Comparison of ENCODE assay signal across 1 cellular context in genomic region chr2:28392297-28393114, GRCh38.
A peak's percentile ranks its signal among the peaks of the same experiment; 100 is the strongest.
TF ChIP-seq lines count a peak whose summit lies in the region.

Gene FOSL2, plus strand, starts transcription at chr2:28392858. Its CDS starts 863 bp downstream, at chr2:28393721.

TF ChIP-seq in GM12878, 131 proteins besides CTCF, POLR2A, EP300 and RAD21 (continued from another document and continues in another):
- TF ChIP-seq CEBPZ (IDR thresholded peaks at IDR 0.05; ENCODE audit: low read depth, low read length) (no peak), DPF2 (IDR thresholded peaks at IDR 0.05) (0 out of 2 replicates have a peak, but pooled peaks have one; percentile 49), NR2C2 (IDR thresholded peaks at IDR 0.05; ENCODE audit: borderline replicate concordance, control insufficient read depth, insufficient read length, low read depth) (no peak), BHLHE40 (IDR thresholded peaks at IDR 0.05; ENCODE audit: borderline replicate concordance in 1 of 2, low read depth in 2 of 2, low read length in 1 of 2) (peak; percentile 87 to 95), CHD4 (IDR thresholded peaks at IDR 0.05) (no peak), PML (IDR thresholded peaks at IDR 0.05; ENCODE audit: low read length) (no peak), NFXL1 (IDR thresholded peaks at IDR 0.05; ENCODE audit: borderline replicate concordance) (peak; percentile 78), BMI1 (IDR thresholded peaks at IDR 0.05; ENCODE audit: borderline replicate concordance) (no peak), FOS (IDR thresholded peaks at IDR 0.05; ENCODE audit: borderline replicate concordance, extremely low read depth, insufficient read length) (no peak), CHD1 (IDR thresholded peaks at IDR 0.05; ENCODE audit: low read depth, low read length) (peak; percentile 93), SPI1 (IDR thresholded peaks at IDR 0.05; ENCODE audit: borderline replicate concordance, insufficient read depth, low read depth, low read length) (no peak), ATF3 (IDR thresholded peaks at IDR 0.05; ENCODE audit: borderline replicate concordance, extremely low read depth, low read depth, low read length) (no peak), PBX3 (IDR thresholded peaks at IDR 0.05; ENCODE audit: insufficient replicate concordance, low read depth, low read length) (no peak), MAX (IDR thresholded peaks at IDR 0.05; ENCODE audit: low read depth, low read length) (peak; percentile 81), YBX1 (IDR thresholded peaks at IDR 0.05) (no peak), CHD2 (IDR thresholded peaks at IDR 0.05; ENCODE audit: borderline replicate concordance, low read depth, low read length) (no peak), ZZZ3 (IDR thresholded peaks at IDR 0.05; ENCODE audit: control insufficient read depth, insufficient read length, low read depth) (no peak), SIX5 (IDR thresholded peaks at IDR 0.05; ENCODE audit: low read depth, low read length, severe bottlenecking) (no peak), GABPA (IDR thresholded peaks at IDR 0.05; ENCODE audit: low read depth) (no peak), RUNX3 (IDR thresholded peaks at IDR 0.05; ENCODE audit: low read length) (no peak), CEBPB (IDR thresholded peaks at IDR 0.05; ENCODE audit: borderline replicate concordance in 1 of 2, low read depth in 2 of 2, low read length in 2 of 2) (no peak), SRF (IDR thresholded peaks at IDR 0.05; ENCODE audit: low read depth in 2 of 2, low read length in 2 of 2) (peak; percentile 97 to 98), BACH1 (IDR thresholded peaks at IDR 0.05; ENCODE audit: borderline replicate concordance) (no peak), CBX3 (IDR thresholded peaks at IDR 0.05; ENCODE audit: borderline replicate concordance, low read depth) (no peak), MEF2B (IDR thresholded peaks at IDR 0.05; ENCODE audit: partially characterized antibody, poor library complexity, severe bottlenecking) (no peak), BCL3 (IDR thresholded peaks at IDR 0.05; ENCODE audit: borderline replicate concordance, insufficient read depth, low read depth, low read length, poor library complexity, severe bottlenecking) (no peak), PAX8 (IDR thresholded peaks at IDR 0.05) (no peak), NFYA (IDR thresholded peaks at IDR 0.05; ENCODE audit: borderline replicate concordance, low read depth, low read length) (no peak)
- TF ChIP-seq, protein P1, sequence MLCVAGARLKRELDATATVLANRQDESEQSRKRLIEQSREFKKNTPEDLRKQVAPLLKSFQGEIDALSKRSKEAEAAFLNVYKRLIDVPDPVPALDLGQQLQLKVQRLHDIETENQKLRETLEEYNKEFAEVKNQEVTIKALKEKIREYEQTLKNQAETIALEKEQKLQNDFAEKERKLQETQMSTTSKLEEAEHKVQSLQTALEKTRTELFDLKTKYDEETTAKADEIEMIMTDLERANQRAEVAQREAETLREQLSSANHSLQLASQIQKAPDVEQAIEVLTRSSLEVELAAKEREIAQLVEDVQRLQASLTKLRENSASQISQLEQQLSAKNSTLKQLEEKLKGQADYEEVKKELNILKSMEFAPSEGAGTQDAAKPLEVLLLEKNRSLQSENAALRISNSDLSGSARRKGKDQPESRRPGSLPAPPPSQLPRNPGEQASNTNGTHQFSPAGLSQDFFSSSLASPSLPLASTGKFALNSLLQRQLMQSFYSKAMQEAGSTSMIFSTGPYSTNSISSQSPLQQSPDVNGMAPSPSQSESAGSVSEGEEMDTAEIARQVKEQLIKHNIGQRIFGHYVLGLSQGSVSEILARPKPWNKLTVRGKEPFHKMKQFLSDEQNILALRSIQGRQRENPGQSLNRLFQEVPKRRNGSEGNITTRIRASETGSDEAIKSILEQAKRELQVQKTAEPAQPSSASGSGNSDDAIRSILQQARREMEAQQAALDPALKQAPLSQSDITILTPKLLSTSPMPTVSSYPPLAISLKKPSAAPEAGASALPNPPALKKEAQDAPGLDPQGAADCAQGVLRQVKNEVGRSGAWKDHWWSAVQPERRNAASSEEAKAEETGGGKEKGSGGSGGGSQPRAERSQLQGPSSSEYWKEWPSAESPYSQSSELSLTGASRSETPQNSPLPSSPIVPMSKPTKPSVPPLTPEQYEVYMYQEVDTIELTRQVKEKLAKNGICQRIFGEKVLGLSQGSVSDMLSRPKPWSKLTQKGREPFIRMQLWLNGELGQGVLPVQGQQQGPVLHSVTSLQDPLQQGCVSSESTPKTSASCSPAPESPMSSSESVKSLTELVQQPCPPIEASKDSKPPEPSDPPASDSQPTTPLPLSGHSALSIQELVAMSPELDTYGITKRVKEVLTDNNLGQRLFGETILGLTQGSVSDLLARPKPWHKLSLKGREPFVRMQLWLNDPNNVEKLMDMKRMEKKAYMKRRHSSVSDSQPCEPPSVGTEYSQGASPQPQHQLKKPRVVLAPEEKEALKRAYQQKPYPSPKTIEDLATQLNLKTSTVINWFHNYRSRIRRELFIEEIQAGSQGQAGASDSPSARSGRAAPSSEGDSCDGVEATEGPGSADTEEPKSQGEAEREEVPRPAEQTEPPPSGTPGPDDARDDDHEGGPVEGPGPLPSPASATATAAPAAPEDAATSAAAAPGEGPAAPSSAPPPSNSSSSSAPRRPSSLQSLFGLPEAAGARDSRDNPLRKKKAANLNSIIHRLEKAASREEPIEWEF (IDR thresholded peaks at IDR 0.05; ENCODE audit: insufficient replicate concordance, low read depth, low read length) = no peak
- TF ChIP-seq, protein P2, sequence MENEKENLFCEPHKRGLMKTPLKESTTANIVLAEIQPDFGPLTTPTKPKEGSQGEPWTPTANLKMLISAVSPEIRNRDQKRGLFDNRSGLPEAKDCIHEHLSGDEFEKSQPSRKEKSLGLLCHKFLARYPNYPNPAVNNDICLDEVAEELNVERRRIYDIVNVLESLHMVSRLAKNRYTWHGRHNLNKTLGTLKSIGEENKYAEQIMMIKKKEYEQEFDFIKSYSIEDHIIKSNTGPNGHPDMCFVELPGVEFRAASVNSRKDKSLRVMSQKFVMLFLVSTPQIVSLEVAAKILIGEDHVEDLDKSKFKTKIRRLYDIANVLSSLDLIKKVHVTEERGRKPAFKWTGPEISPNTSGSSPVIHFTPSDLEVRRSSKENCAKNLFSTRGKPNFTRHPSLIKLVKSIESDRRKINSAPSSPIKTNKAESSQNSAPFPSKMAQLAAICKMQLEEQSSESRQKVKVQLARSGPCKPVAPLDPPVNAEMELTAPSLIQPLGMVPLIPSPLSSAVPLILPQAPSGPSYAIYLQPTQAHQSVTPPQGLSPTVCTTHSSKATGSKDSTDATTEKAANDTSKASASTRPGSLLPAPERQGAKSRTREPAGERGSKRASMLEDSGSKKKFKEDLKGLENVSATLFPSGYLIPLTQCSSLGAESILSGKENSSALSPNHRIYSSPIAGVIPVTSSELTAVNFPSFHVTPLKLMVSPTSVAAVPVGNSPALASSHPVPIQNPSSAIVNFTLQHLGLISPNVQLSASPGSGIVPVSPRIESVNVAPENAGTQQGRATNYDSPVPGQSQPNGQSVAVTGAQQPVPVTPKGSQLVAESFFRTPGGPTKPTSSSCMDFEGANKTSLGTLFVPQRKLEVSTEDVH (IDR thresholded peaks at IDR 0.05; ENCODE audit: low read depth, partially characterized antibody) = no peak
- TF ChIP-seq, protein P3, sequence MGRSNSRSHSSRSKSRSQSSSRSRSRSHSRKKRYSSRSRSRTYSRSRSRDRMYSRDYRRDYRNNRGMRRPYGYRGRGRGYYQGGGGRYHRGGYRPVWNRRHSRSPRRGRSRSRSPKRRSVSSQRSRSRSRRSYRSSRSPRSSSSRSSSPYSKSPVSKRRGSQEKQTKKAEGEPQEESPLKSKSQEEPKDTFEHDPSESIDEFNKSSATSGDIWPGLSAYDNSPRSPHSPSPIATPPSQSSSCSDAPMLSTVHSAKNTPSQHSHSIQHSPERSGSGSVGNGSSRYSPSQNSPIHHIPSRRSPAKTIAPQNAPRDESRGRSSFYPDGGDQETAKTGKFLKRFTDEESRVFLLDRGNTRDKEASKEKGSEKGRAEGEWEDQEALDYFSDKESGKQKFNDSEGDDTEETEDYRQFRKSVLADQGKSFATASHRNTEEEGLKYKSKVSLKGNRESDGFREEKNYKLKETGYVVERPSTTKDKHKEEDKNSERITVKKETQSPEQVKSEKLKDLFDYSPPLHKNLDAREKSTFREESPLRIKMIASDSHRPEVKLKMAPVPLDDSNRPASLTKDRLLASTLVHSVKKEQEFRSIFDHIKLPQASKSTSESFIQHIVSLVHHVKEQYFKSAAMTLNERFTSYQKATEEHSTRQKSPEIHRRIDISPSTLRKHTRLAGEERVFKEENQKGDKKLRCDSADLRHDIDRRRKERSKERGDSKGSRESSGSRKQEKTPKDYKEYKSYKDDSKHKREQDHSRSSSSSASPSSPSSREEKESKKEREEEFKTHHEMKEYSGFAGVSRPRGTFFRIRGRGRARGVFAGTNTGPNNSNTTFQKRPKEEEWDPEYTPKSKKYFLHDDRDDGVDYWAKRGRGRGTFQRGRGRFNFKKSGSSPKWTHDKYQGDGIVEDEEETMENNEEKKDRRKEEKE (IDR thresholded peaks at IDR 0.05) = peak; percentile 89
- TF ChIP-seq, protein P4, sequence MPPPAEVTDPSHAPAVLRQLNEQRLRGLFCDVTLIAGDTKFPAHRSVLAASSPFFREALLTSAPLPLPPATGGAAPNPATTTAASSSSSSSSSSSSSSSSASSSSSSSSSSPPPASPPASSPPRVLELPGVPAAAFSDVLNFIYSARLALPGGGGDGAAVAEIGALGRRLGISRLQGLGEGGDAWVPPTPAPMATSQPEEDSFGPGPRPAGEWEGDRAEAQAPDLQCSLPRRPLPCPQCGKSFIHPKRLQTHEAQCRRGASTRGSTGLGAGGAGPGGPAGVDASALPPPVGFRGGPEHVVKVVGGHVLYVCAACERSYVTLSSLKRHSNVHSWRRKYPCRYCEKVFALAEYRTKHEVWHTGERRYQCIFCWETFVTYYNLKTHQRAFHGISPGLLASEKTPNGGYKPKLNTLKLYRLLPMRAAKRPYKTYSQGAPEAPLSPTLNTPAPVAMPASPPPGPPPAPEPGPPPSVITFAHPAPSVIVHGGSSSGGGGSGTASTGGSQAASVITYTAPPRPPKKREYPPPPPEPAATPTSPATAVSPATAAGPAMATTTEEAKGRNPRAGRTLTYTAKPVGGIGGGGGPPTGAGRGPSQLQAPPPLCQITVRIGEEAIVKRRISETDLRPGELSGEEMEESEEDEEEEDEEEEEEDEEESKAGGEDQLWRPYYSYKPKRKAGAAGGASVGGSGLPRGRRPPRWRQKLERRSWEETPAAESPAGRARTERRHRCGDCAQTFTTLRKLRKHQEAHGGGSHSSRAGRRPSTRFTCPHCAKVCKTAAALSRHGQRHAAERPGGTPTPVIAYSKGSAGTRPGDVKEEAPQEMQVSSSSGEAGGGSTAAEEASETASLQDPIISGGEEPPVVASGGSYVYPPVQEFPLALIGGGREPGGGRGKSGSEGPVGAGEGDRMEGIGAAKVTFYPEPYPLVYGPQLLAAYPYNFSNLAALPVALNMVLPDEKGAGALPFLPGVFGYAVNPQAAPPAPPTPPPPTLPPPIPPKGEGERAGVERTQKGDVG (CRISPR knock-in tag; IDR thresholded peaks at IDR 0.05) = no peak
